ENCODE assay signal across 1 cellular context in the genomic region with DNA sequence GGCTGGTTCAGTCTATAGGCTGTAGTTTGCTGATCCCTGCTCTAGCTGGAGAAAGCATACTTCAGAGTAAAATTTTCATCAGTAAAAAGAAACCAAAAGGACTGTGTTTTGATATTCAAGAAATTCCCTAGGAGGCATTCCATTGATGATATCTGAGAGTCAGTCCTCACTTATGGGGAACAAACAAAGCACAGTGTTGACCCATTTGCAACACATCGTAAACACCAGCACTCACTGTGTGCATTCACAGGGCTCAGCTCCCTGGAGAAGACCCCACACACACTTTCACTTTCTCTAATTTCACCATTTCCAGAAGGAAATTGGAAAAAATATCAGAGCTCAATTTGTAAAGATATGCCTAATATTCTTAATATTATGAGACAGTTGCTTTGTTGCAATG.
TF ChIP-seq lines count a peak whose summit lies in the region.

No MANE protein-coding gene starts in this region.

TF ChIP-seq in IMR-90, 13 proteins besides CTCF, POLR2A, EP300 and RAD21 (continued from another document):
- TF ChIP-seq, protein P1, sequence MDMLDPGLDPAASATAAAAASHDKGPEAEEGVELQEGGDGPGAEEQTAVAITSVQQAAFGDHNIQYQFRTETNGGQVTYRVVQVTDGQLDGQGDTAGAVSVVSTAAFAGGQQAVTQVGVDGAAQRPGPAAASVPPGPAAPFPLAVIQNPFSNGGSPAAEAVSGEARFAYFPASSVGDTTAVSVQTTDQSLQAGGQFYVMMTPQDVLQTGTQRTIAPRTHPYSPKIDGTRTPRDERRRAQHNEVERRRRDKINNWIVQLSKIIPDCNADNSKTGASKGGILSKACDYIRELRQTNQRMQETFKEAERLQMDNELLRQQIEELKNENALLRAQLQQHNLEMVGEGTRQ (IDR thresholded peaks at IDR 0.05; ENCODE audit: low read depth, low read length) = no peak
- no peak for TF ChIP-seq RFX5 (IDR thresholded peaks at IDR 0.05; ENCODE audit: low read depth, low read length)
- no peak for TF ChIP-seq MAFK (IDR thresholded peaks at IDR 0.05; ENCODE audit: low read depth, low read length)
- no peak for TF ChIP-seq CEBPB (IDR thresholded peaks at IDR 0.05; ENCODE audit: low read depth, low read length)
